16 cellular contexts compared by ENCODE assay signal in genomic region chr17:63035695-63036094, GRCh38.
DNase-seq lines count a peak whose midpoint lies in the region; ATAC-seq and TF ChIP-seq lines count a peak whose summit lies in the region.
"Had no signal": no experiment of that assay in that cellular context is flagged by ENCODE, and none has a peak within 500 bp of the region (broad histone marks: within the 10 kb centered on the region; RNA-seq: fewer than 3 reads in every experiment).

No MANE protein-coding gene starts in this region.

- H4K20me1 ChIP-seq in IMR-90 (ENCODE audit: insufficient read depth, low read length): peaks cover 32% of the 10 kb centered on the region

- no peak overlapping the region for H2BK15ac ChIP-seq in IMR-90 (ENCODE audit: low read depth, low read length)

- H3K36me3 Mint-ChIP-seq in CD4-positive, alpha-beta T cell (ENCODE audit: low read depth): no peaks in the 10 kb centered on the region

- no peak overlapping the region for H2BK120ac ChIP-seq in IMR-90 (ENCODE audit: low read depth, low read length)

- no peak overlapping the region for H2AK9ac ChIP-seq in IMR-90 (replicated peaks; ENCODE audit: low read depth, low read length, poor library complexity)

- ATAC-seq in IMR-90 (ENCODE audit: low read depth) (no peak), HG02840 (IDR thresholded peaks at IDR 0.05; ENCODE audit: low FRiP score, unreplicated experiment) (no peak)
- ATAC-seq in CD4-positive, alpha-beta T cell (ENCODE audit: poor library complexity): no peak
- ATAC-seq: body of pancreas had no signal

- H3K56ac ChIP-seq in IMR-90 (ENCODE audit: extremely low read depth, insufficient read depth, low read length): no peak overlapping the region

- H3K4ac ChIP-seq in IMR-90 (ENCODE audit: low read depth, low read length): no peak overlapping the region

- H3K27ac ChIP-seq in IMR-90 (ENCODE audit: insufficient read depth, low read length) (no peak overlapping the region), Peyer's patch (no peak overlapping the region)
- H3K27ac ChIP-seq in CD4-positive, alpha-beta T cell (ENCODE audit: low read depth, low read length): no peak overlapping the region
- H3K27ac ChIP-seq: body of pancreas, esophagus squamous epithelium, neural progenitor cell had no signal

- no peak overlapping the region; the same call in 1 of the 2 replicates for H3K23ac ChIP-seq in IMR-90 (ENCODE audit: low read depth, low read length)

- CTCF ChIA-PET in IMR-90 (lab: Yijun Ruan, JAX): no interaction called here
- CTCF ChIA-PET in CD4-positive, alpha-beta T cell (lab: Charles Lee): no interaction called here

- no peak overlapping the region for H4K91ac ChIP-seq in IMR-90 (ENCODE audit: insufficient read depth, low read depth, low read length)

- H3K9ac ChIP-seq in IMR-90 (ENCODE audit: low read depth, low read length): no peak overlapping the region
- H3K9ac ChIP-seq: neural progenitor cell had no signal

- no peak overlapping the region for H2AFZ ChIP-seq in IMR-90 (replicated peaks; ENCODE audit: low read length, poor library complexity)
- H2AFZ ChIP-seq: neural progenitor cell had no signal

- no peak for TF ChIP-seq RAD21 in IMR-90 (IDR thresholded peaks at IDR 0.05; ENCODE audit: low read length)

- H4K8ac ChIP-seq in IMR-90 (ENCODE audit: low read depth in 2 of 2, low read length in 2 of 2): no peak overlapping the region

- H3K27me3 Mint-ChIP-seq in CD4-positive, alpha-beta T cell: no peaks in the 10 kb centered on the region

- H3K27me3 ChIP-seq in IMR-90 (ENCODE audit: control insufficient read depth, insufficient read depth, low read length) (no peaks in the 10 kb centered on the region), Peyer's patch (no peaks in the 10 kb centered on the region)
- no peaks in the 10 kb centered on the region for H3K27me3 ChIP-seq in CD4-positive, alpha-beta T cell (ENCODE audit: control insufficient read depth, insufficient read depth, low read length)
- H3K27me3 ChIP-seq: body of pancreas, esophagus squamous epithelium, neural progenitor cell had no signal

- peaks cover 2% of the 10 kb centered on the region; the same call in 1 of the 2 replicates for H3K36me3 ChIP-seq in IMR-90 (ENCODE audit: control insufficient read depth, insufficient read depth, low read length)
- no peaks in the 10 kb centered on the region for H3K36me3 ChIP-seq in Peyer's patch
- H3K36me3 ChIP-seq: neural progenitor cell had no signal

- H3K4me1 Mint-ChIP-seq in CD4-positive, alpha-beta T cell (ENCODE audit: low read depth): peaks cover 24% of the 10 kb centered on the region

- no peak overlapping the region for H3K14ac ChIP-seq in IMR-90 (replicated peaks; ENCODE audit: low read depth, low read length)

- TF ChIP-seq POLR2A in IMR-90 (IDR thresholded peaks at IDR 0.05; ENCODE audit: low read depth, low read length) (no peak), Peyer's patch (IDR thresholded peaks at IDR 0.05) (no peak)

- intact Hi-C loops in IMR-90 (cut with micrococcal nuclease): no loop called here
- intact Hi-C loops in CD4-positive, alpha-beta T cell (cut with DNase I, micrococcal nuclease): no loop called here

- H3K4me2 ChIP-seq in IMR-90 (ENCODE audit: low read depth, low read length): peak overlapping the region; percentile 3; the same call in 1 of the 2 replicates
- H3K4me2 ChIP-seq: neural progenitor cell had no signal

- in situ Hi-C loops in IMR-90 (cut with MboI; ENCODE audit: low sequenced_read_pairs): no loop called here

- H3K4me3 Mint-ChIP-seq in CD4-positive, alpha-beta T cell: no peak overlapping the region
- H3K4me3 Mint-ChIP-seq: B cell, IgD-negative memory B cell, neural progenitor cell had no signal

- H3K9me3 ChIP-seq in IMR-90 (ENCODE audit: control insufficient read depth, insufficient read depth, low read length): no peaks in the 10 kb centered on the region; the same call in 1 of the 2 replicates
- H3K9me3 ChIP-seq in Peyer's patch: no peaks in the 10 kb centered on the region
- H3K9me3 ChIP-seq in CD4-positive, alpha-beta T cell (ENCODE audit: control insufficient read depth, low read length): no peaks in the 10 kb centered on the region
- H3K9me3 ChIP-seq: body of pancreas, esophagus squamous epithelium had no signal

- H4K5ac ChIP-seq in IMR-90 (ENCODE audit: low read depth, low read length): no peak overlapping the region

- H3K4me1 ChIP-seq in IMR-90 (ENCODE audit: control insufficient read depth, insufficient read depth, low read length) (peaks cover 8% of the 10 kb centered on the region), Peyer's patch (no peaks in the 10 kb centered on the region)
- H3K4me1 ChIP-seq: body of pancreas, neural progenitor cell had no signal

- POLR2A ChIA-PET in IMR-90 (lab: Charles Lee; ENCODE audit: unreplicated experiment): no interaction called here
- POLR2A ChIA-PET in CD4-positive, alpha-beta T cell (lab: Charles Lee): no interaction called here

- TF ChIP-seq CTCF in AG10803 (conservative IDR thresholded peaks at IDR 0.05; ENCODE audit: low read length) (no peak), IMR-90 (conservative IDR thresholded peaks at IDR 0.05; ENCODE audit: low read depth, low read length) (no peak), Peyer's patch (IDR thresholded peaks at IDR 0.05) (no peak)
- no peak for TF ChIP-seq CTCF in CD4-positive, alpha-beta T cell (IDR thresholded peaks at IDR 0.05)

- peaks cover 8% of the 10 kb centered on the region; the same call in 1 of the 2 replicates for H3K9me1 ChIP-seq in IMR-90 (ENCODE audit: insufficient read depth, low read length)

- dilution Hi-C loops in IMR-90 (cut with HindIII; ENCODE audit: low sequenced_read_pairs, unreplicated experiment): no loop called here

- H2BK5ac ChIP-seq in IMR-90 (ENCODE audit: low read depth, low read length, poor library complexity, severe bottlenecking): no peak overlapping the region

- DNase-seq in AG10803 (ENCODE audit: low read depth): peak; percentile 44
- DNase-seq in IMR-90: no peak
- DNase-seq in SW480 (ENCODE audit: low spot score): peak; percentile 52
- DNase-seq in kidney tubule cell (ENCODE audit: low spot score): peak; percentile 12
- DNase-seq in Peyer's patch: no peak
- no peak for DNase-seq in CD4-positive, alpha-beta T cell
- DNase-seq in NK-92 treated with Interleukin-12 subunit alpha and Interleukin-12 subunit beta, amount 100 ng/mL, for 24 hours (lab: John Stamatoyannopoulos, UW): no peak
- DNase-seq: body of pancreas, esophagus squamous epithelium, head of caudate nucleus, immature natural killer cell, substantia nigra had no signal

- BruUV-seq in IMR-90 (replicated peaks; lab: Mats Ljungman, UMichigan): no TSS peak

- H3K9me3 Mint-ChIP-seq in CD4-positive, alpha-beta T cell: no peaks in the 10 kb centered on the region
- H3K9me3 Mint-ChIP-seq: immature natural killer cell, neural progenitor cell had no signal

- H3K27ac Mint-ChIP-seq in CD4-positive, alpha-beta T cell: no peak overlapping the region
- H3K27ac Mint-ChIP-seq: B cell, IgD-negative memory B cell, immature natural killer cell, neural progenitor cell had no signal

- H3K79me1 ChIP-seq in IMR-90 (ENCODE audit: low read depth in 1 of 2, low read length in 2 of 2): peaks cover 40 to 72% of the 10 kb centered on the region in 2 experiments

- no CpG with 5 or more reads among the region's 3 CpGs for WGBS in IMR-90 (ENCODE audit: extremely low coverage in 2 of 2, insufficient read length in 1 of 2), 2 experiments

- no peak overlapping the region for H2BK20ac ChIP-seq in IMR-90 (ENCODE audit: low read depth, low read length)

- H2AK5ac ChIP-seq in IMR-90 (ENCODE audit: low read depth, low read length): no peak overlapping the region

- no peak overlapping the region for H3K18ac ChIP-seq in IMR-90 (ENCODE audit: low read depth, low read length)

- H3K4me3 ChIP-seq in AG10803 (ENCODE audit: low read length): no peak overlapping the region
- no peak overlapping the region for H3K4me3 ChIP-seq in IMR-90 (ENCODE audit: insufficient read depth, low read depth, low read length)
- H3K4me3 ChIP-seq in Peyer's patch: no peak overlapping the region
- H3K4me3 ChIP-seq: body of pancreas, esophagus squamous epithelium, neural progenitor cell had no signal

TF ChIP-seq in IMR-90, 13 proteins besides CTCF, POLR2A, EP300 and RAD21:
- TF ChIP-seq USF2 (IDR thresholded peaks at IDR 0.05; ENCODE audit: low read depth, low read length) (no peak), CEBPB (IDR thresholded peaks at IDR 0.05; ENCODE audit: low read depth, low read length) (no peak), NFE2L2 (IDR thresholded peaks at IDR 0.05; ENCODE audit: low read depth, low read length) (no peak), MXI1 (IDR thresholded peaks at IDR 0.05; ENCODE audit: borderline replicate concordance, low read depth, low read length) (no peak), ELK1 (IDR thresholded peaks at IDR 0.05; ENCODE audit: borderline replicate concordance, low read depth, low read length) (no peak), FOS (IDR thresholded peaks at IDR 0.05; ENCODE audit: low read depth, low read length) (no peak)

Comparison
In these comparisons a context has a peak if more than half of its experiments do, and no peak if none do; other contexts are left out.
1. DNase-seq: peak in AG10803 (single experiment), SW480 (single experiment) and kidney tubule cell (single experiment); none in IMR-90 (single experiment), Peyer's patch (0 of 3), CD4-positive, alpha-beta T cell (0 of 10) and NK-92 treated with Interleukin-12 subunit alpha and Interleukin-12 subunit beta, amount 100 ng/mL, for 24 hours (single experiment).